Comparison of ENCODE assay signal across 25 cellular contexts in the genomic region with DNA sequence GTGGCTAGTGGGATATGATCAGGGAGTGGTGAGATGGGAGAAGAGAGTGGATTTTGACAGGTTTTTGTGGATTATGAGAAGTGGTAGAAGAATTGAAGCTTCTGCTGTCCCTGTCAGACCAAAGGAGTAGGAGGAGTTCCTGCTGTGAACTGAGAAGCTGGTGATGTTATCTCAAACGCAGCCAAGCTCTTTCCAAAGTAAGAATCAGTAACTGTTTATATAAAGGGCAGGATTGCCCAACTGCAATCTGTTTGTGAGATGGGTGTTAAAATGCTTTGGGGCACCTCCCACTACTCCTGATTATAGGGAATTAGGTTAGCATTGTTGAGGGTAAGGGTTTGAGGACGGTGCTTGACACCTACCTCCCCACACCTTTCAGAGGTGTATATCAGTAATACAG.
A peak's percentile ranks its signal among the peaks of the same experiment; 100 is the strongest.
DNase-seq lines count a peak whose midpoint lies in the region; ATAC-seq and TF ChIP-seq lines count a peak whose summit lies in the region.
"Had no signal": no experiment of that assay in that cellular context is flagged by ENCODE, and none has a peak within 500 bp of the region (broad histone marks: within the 10 kb centered on the region; RNA-seq: fewer than 3 reads in every experiment).

No MANE protein-coding gene starts in this region.

- no peak for TF ChIP-seq EP300 in esophagus muscularis mucosa (IDR thresholded peaks at IDR 0.05)

- H3K4me1 ChIP-seq in esophagus muscularis mucosa = peaks cover 0 to 3% (median 0%) of the 10 kb centered on the region in 4 donors
- H3K4me1 ChIP-seq: right atrium auricular region had no signal

- no peaks in the 10 kb centered on the region for H3K27me3 ChIP-seq in esophagus muscularis mucosa
- H3K27me3 ChIP-seq: right atrium auricular region had no signal

- H3K27ac ChIP-seq in esophagus muscularis mucosa (replicated peaks in 1 of 4) = no peak overlapping the region
- H3K27ac ChIP-seq: right atrium auricular region had no signal

- H3K9me3 ChIP-seq in esophagus muscularis mucosa = no peaks in the 10 kb centered on the region
- H3K9me3 ChIP-seq: right atrium auricular region had no signal

- TF ChIP-seq POLR2A in esophagus muscularis mucosa (IDR thresholded peaks at IDR 0.05; ENCODE audit: low read depth) = no peak

- H3K9me3 Mint-ChIP-seq in activated CD4-positive, alpha-beta T cell treated with anti-CD3 and anti-CD28 coated beads, Interleukin-2, amount 10 ng/mL, durations not matched to agents 24 days and 14 days = no peaks in the 10 kb centered on the region
- H3K9me3 Mint-ChIP-seq: activated T-cell treated with anti-CD3 and anti-CD28 coated beads, Interleukin-2, amount 50 U/mL, for 24 hours; CD4-positive, alpha-beta T cell; memory B cell; naive B cell had no signal

- H3K27ac Mint-ChIP-seq in activated CD4-positive, alpha-beta T cell treated with anti-CD3 and anti-CD28 coated beads, Interleukin-2, amount 10 ng/mL, durations not matched to agents 24 days and 14 days = no peak overlapping the region
- H3K27ac Mint-ChIP-seq: activated T-cell treated with anti-CD3 and anti-CD28 coated beads, Interleukin-2, amount 50 U/mL, for 24 hours; CD4-positive, alpha-beta T cell; memory B cell; naive B cell had no signal

- H3K36me3 ChIP-seq in esophagus muscularis mucosa = no peaks in the 10 kb centered on the region
- H3K36me3 ChIP-seq: right atrium auricular region had no signal

- H3K27me3 Mint-ChIP-seq in activated CD4-positive, alpha-beta T cell treated with anti-CD3 and anti-CD28 coated beads, Interleukin-2, amount 10 ng/mL, durations not matched to agents 24 days and 14 days = no peaks in the 10 kb centered on the region
- H3K27me3 Mint-ChIP-seq: activated T-cell treated with anti-CD3 and anti-CD28 coated beads, Interleukin-2, amount 50 U/mL, for 24 hours; CD4-positive, alpha-beta T cell; memory B cell; naive B cell had no signal

- DNase-seq in AG09319 (ENCODE audit: extremely low read depth, low read depth) = peak; percentile 11
- peak; percentile 53 for DNase-seq in HCEC 1CT
- peak; percentile 21 to 27 for DNase-seq in cardiac fibroblast (ENCODE audit: low read depth in 2 of 2)
- DNase-seq in kidney glomerular epithelial cell (lab: John Stamatoyannopoulos, UW) = peak; percentile 16
- DNase-seq in activated CD4-positive, alpha-beta T cell treated with anti-CD3 and anti-CD28 coated beads, Interleukin-2, amount 10 ng/mL, durations not matched to agents 24 days and 14 days = no peak
- DNase-seq in stimulated activated CD4-positive, alpha-beta T cell treated with anti-CD3 and anti-CD28 coated beads, Interleukin-4, amount 100 ng/mL, for 1 hour = no peak
- DNase-seq in esophagus muscularis mucosa (ENCODE audit: extremely low spot score) = no peak
- DNase-seq: activated CD8-positive, alpha-beta memory T cell treated with anti-CD3 and anti-CD28 coated beads for 24 hours; activated naive CD4-positive, alpha-beta T cell; activated T-cell treated with anti-CD3 and anti-CD28 coated beads, Interleukin-2, amount 50 U/mL, for 24 hours; caudate nucleus; CD4-positive, alpha-beta T cell; GF-D8; Kasumi-1; naive B cell; NCI-H1092 treated with DMSO at 0.1 percent for 48 hours; NCI-H1930; NCI-H345; SHP77; stimulated activated CD8-positive, alpha-beta memory T cell treated with anti-CD3 and anti-CD28 coated beads, Interleukin-4, amount 100 ng/mL, for 48 hours had no signal

- no peak for ATAC-seq in HG02610 (IDR thresholded peaks at IDR 0.05; ENCODE audit: unreplicated experiment)
- ATAC-seq: activated CD4-positive, CD25-positive, alpha-beta regulatory T cell treated with anti-CD3 and anti-CD28 coated beads, Interleukin-2, amount 50 U/mL, for 24 hours; HCT116 had no signal

- WGBS in esophagus muscularis mucosa = 63% methylated on average over 2 of the region's 2 CpGs

- H3K4me3 Mint-ChIP-seq in activated CD4-positive, alpha-beta T cell treated with anti-CD3 and anti-CD28 coated beads, Interleukin-2, amount 10 ng/mL, durations not matched to agents 24 days and 14 days = no peak overlapping the region
- H3K4me3 Mint-ChIP-seq: activated T-cell treated with anti-CD3 and anti-CD28 coated beads, Interleukin-2, amount 50 U/mL, for 24 hours; CD4-positive, alpha-beta T cell; memory B cell; naive B cell had no signal

- no peaks in the 10 kb centered on the region for H3K36me3 Mint-ChIP-seq in activated CD4-positive, alpha-beta T cell treated with anti-CD3 and anti-CD28 coated beads, Interleukin-2, amount 10 ng/mL, durations not matched to agents 24 days and 14 days (ENCODE audit: low read depth)
- H3K36me3 Mint-ChIP-seq: memory B cell, naive B cell had no signal

- intact Hi-C loops in activated CD4-positive, alpha-beta T cell treated with anti-CD3 and anti-CD28 coated beads, Interleukin-2, amount 10 ng/mL, durations not matched to agents 24 days and 14 days (cut with micrococcal nuclease) = no loop called here
- intact Hi-C loops in esophagus muscularis mucosa (cut with DNase I) = no loop called here

- H3K4me3 ChIP-seq in cardiac fibroblast (replicated peaks in 1 of 2; ENCODE audit: low read depth in 2 of 2, low read length in 2 of 2) (no peak overlapping the region), esophagus muscularis mucosa (no peak overlapping the region)
- H3K4me3 ChIP-seq: right atrium auricular region had no signal

- no peaks in the 10 kb centered on the region for H3K4me1 Mint-ChIP-seq in activated CD4-positive, alpha-beta T cell treated with anti-CD3 and anti-CD28 coated beads, Interleukin-2, amount 10 ng/mL, durations not matched to agents 24 days and 14 days
- H3K4me1 Mint-ChIP-seq: memory B cell, naive B cell had no signal

- TF ChIP-seq CTCF in AG09319 (IDR thresholded peaks at IDR 0.05; ENCODE audit: low read depth, low read length) (no peak), cardiac fibroblast (IDR thresholded peaks at IDR 0.05; ENCODE audit: low read depth, low read length) (no peak), esophagus muscularis mucosa (IDR thresholded peaks at IDR 0.05) (no peak)

Comparison
In these comparisons a context has a peak if more than half of its experiments do, and no peak if none do; other contexts are left out.
1. DNase-seq: peak in AG09319 (single experiment), HCEC 1CT (single experiment), cardiac fibroblast (2 of 2) and kidney glomerular epithelial cell (single experiment); none in activated CD4-positive, alpha-beta T cell treated with anti-CD3 and anti-CD28 coated beads, Interleukin-2, amount 10 ng/mL, durations not matched to agents 24 days and 14 days (single experiment), stimulated activated CD4-positive, alpha-beta T cell treated with anti-CD3 and anti-CD28 coated beads, Interleukin-4, amount 100 ng/mL, for 1 hour (single experiment) and esophagus muscularis mucosa (single experiment).